Comparison of ENCODE assay signal across 8 cellular contexts in genomic region chr17:81253358-81254131, GRCh38. TPM values are rescaled to one million over a fixed set of nuclear protein-coding genes. Genes with fewer than 3 reads are reported as not detected.
DNase-seq lines count a peak whose midpoint lies in the region; ATAC-seq and TF ChIP-seq lines count a peak whose summit lies in the region.

No MANE protein-coding gene starts in this region.

- H3K9me3 ChIP-seq in DND-41 (ENCODE audit: insufficient read depth, low read length, severe bottlenecking), result no peaks in the 10 kb centered on the region
- H3K9me3 ChIP-seq in MM.1S (replicated peaks; ENCODE audit: insufficient read depth, low read length), result no peaks in the 10 kb centered on the region
- H3K9me3 ChIP-seq in breast epithelium, result no peaks in the 10 kb centered on the region
- H3K9me3 ChIP-seq in left lung, result no peaks in the 10 kb centered on the region

- ATAC-seq in DND-41 (ENCODE audit: insufficient read depth, low read depth), result peak; percentile 78
- ATAC-seq in WTC11, result peak; percentile 29; the same call in 1 of the 2 replicates
- ATAC-seq in left lung, result peak; percentile 30
- no peak for ATAC-seq in HG03196 (IDR thresholded peaks at IDR 0.05; ENCODE audit: unreplicated experiment)
- ATAC-seq in GM18858 (IDR thresholded peaks at IDR 0.05; ENCODE audit: unreplicated experiment), result no peak

- no peak overlapping the region for H3K4me3 Mint-ChIP-seq in WTC11

- H3K9me3 Mint-ChIP-seq in WTC11, result no peaks in the 10 kb centered on the region; the same call in 1 of the 2 replicates

- H3K27me3 Mint-ChIP-seq in WTC11 (ENCODE audit: low read depth), result no peaks in the 10 kb centered on the region

- H3K79me2 ChIP-seq in DND-41 (ENCODE audit: insufficient read depth, low read length), result no peaks in the 10 kb centered on the region
- H3K79me2 ChIP-seq in MM.1S (ENCODE audit: low read length), result no peaks in the 10 kb centered on the region

- no peaks in the 10 kb centered on the region for H3F3A ChIP-seq in MM.1S (ENCODE audit: insufficient read depth, low read length)

- H3K4me1 ChIP-seq in DND-41 (ENCODE audit: insufficient read depth, low read length) (no peaks in the 10 kb centered on the region), MM.1S (ENCODE audit: low read length) (no peaks in the 10 kb centered on the region), breast epithelium (no peaks in the 10 kb centered on the region), left lung (peaks cover 12 to 19% of the 10 kb centered on the region in 2 donors)

- CTCF ChIA-PET in WTC11 (lab: Charles Lee), result interaction anchor here (0.7 to 3.0 kb wide), 9 partner anchors 10 to 299 kb away, joined by 3 to 17 read pairs (median 3); partner anchors contain the start of genes CEP131 and FAAP100

- intact Hi-C loops in breast epithelium (cut with DNase I; ENCODE audit: low total_unique reads) (loop anchor here (2.0 to 10.0 kb wide), 2 partner anchors 231 to 593 kb away; no protein-coding TSS in a partner anchor), left lung (cut with DNase I) (loop anchor here in 1 of 2 donors (5.0 to 10.0 kb wide), 2 partner anchors 229 to 351 kb away; no protein-coding TSS in a partner anchor)

- peaks cover 71% of the 10 kb centered on the region for H3K36me3 ChIP-seq in DND-41 (ENCODE audit: insufficient read depth, low read length)
- no peaks in the 10 kb centered on the region; the same call in 1 of the 2 replicates for H3K36me3 ChIP-seq in MM.1S (replicated peaks; ENCODE audit: insufficient read depth, low read length)
- H3K36me3 ChIP-seq in breast epithelium, result no peaks in the 10 kb centered on the region
- peaks cover 0 to 68% of the 10 kb centered on the region in 2 donors for H3K36me3 ChIP-seq in left lung

- H4K20me1 ChIP-seq in DND-41 (ENCODE audit: insufficient read depth, low read length) (peaks cover 24% of the 10 kb centered on the region), MM.1S (ENCODE audit: insufficient read depth, low read length) (no peaks in the 10 kb centered on the region)

- H3K9ac ChIP-seq in DND-41 (ENCODE audit: low read depth, low read length), result no peak overlapping the region
- no peak overlapping the region for H3K9ac ChIP-seq in MM.1S (ENCODE audit: low read length)

- H3K4me2 ChIP-seq in DND-41 (ENCODE audit: insufficient read depth, low read length) (no peak overlapping the region), MM.1S (ENCODE audit: low read depth, low read length) (no peak overlapping the region)

- no peak overlapping the region for H3K27ac ChIP-seq in DND-41 (ENCODE audit: low read length)
- no peak overlapping the region for H3K27ac ChIP-seq in MM.1S (ENCODE audit: low read length)
- H3K27ac ChIP-seq in breast epithelium, result no peak overlapping the region
- H3K27ac ChIP-seq in left lung, result no peak overlapping the region

- H3K4me1 Mint-ChIP-seq in WTC11, result peaks cover 24% of the 10 kb centered on the region

- no peak overlapping the region for H2AFZ ChIP-seq in DND-41 (ENCODE audit: low read depth, low read length)
- no peak overlapping the region for H2AFZ ChIP-seq in MM.1S (ENCODE audit: low read length)

- POLR2A ChIA-PET in WTC11 (lab: Charles Lee), result no interaction called here

- peak; percentile 63 for DNase-seq in DND-41
- no peak for DNase-seq in MM.1S
- peak; percentile 57 for DNase-seq in WTC11 (ENCODE audit: low spot score)
- no peak for DNase-seq in breast epithelium (ENCODE audit: low spot score in 2 of 2)
- DNase-seq in left lung, result no peak
- DNase-seq in stimulated activated CD8-positive, alpha-beta memory T cell treated with anti-CD3 and anti-CD28 coated beads, Interleukin-12 subunit alpha, Interleukin-12 subunit beta, amount 100 ng/mL, for 24 hours (ENCODE audit: extremely low read depth), result peak; percentile 19

- TF ChIP-seq CTCF in DND-41 (IDR thresholded peaks at IDR 0.05; ENCODE audit: borderline replicate concordance, extremely low read depth, low read length, poor library complexity, severe bottlenecking) (peak; percentile 85), MM.1S (IDR thresholded peaks at IDR 0.05; ENCODE audit: low read length) (peak; percentile 75), WTC11 (IDR thresholded peaks at IDR 0.05) (peak; percentile 84), breast epithelium (IDR thresholded peaks at IDR 0.05) (peak; percentile 94 to 98 (median 95)), left lung (IDR thresholded peaks at IDR 0.05) (peak; percentile 77 to 80)

- H3K36me3 Mint-ChIP-seq in WTC11, result 0 out of 2 replicates have a peak, but pooled peaks cover 6% of the 10 kb centered on the region

- TF ChIP-seq POLR2A in breast epithelium (IDR thresholded peaks at IDR 0.05), result no peak

- H3K9me2 ChIP-seq in MM.1S (replicated peaks; ENCODE audit: insufficient read depth, low read length), result no peaks in the 10 kb centered on the region

- peak overlapping the region; percentile 77; the same call in 1 of the 2 replicates for H3K27ac Mint-ChIP-seq in WTC11

- no peaks in the 10 kb centered on the region for H3K27me3 ChIP-seq in DND-41 (ENCODE audit: insufficient read depth, low read length, poor library complexity)
- no peaks in the 10 kb centered on the region for H3K27me3 ChIP-seq in MM.1S (replicated peaks; ENCODE audit: insufficient read depth, low read length)
- H3K27me3 ChIP-seq in breast epithelium, result no peaks in the 10 kb centered on the region
- H3K27me3 ChIP-seq in left lung, result no peaks in the 10 kb centered on the region

- no peak overlapping the region for H3K4me3 ChIP-seq in DND-41 (ENCODE audit: low read depth in 1 of 2, low read length in 2 of 2)
- no peak overlapping the region for H3K4me3 ChIP-seq in MM.1S (ENCODE audit: low read length)
- H3K4me3 ChIP-seq in breast epithelium, result no peak overlapping the region
- H3K4me3 ChIP-seq in left lung, result no peak overlapping the region

TF ChIP-seq in WTC11, 78 proteins besides CTCF, POLR2A, EP300 and RAD21 (continues in another document):
- TF ChIP-seq ZNF396 (CRISPR knock-in tag; IDR thresholded peaks at IDR 0.05; ENCODE audit: borderline replicate concordance) (no peak), CBFB (CRISPR knock-in tag; IDR thresholded peaks at IDR 0.05; ENCODE audit: low read depth) (no peak), CREB1 (CRISPR knock-in tag; IDR thresholded peaks at IDR 0.05) (no peak), PRRX2 (CRISPR knock-in tag; IDR thresholded peaks at IDR 0.05) (no peak), ZBTB43 (CRISPR knock-in tag; IDR thresholded peaks at IDR 0.05) (no peak), SP1 (CRISPR knock-in tag; conservative IDR thresholded peaks at IDR 0.05) (no peak), TEAD1 (CRISPR knock-in tag; IDR thresholded peaks at IDR 0.05) (no peak), TCF7 (CRISPR knock-in tag; IDR thresholded peaks at IDR 0.05; ENCODE audit: low read depth) (no peak), RORB (CRISPR knock-in tag; IDR thresholded peaks at IDR 0.05) (no peak), ZNF219 (CRISPR knock-in tag; IDR thresholded peaks at IDR 0.05; ENCODE audit: borderline replicate concordance) (no peak), ZNF423 (CRISPR knock-in tag; IDR thresholded peaks at IDR 0.05) (no peak), GTF2I (CRISPR knock-in tag; conservative IDR thresholded peaks at IDR 0.05) (no peak), NFE2L1 (CRISPR knock-in tag; IDR thresholded peaks at IDR 0.05) (peak; percentile 78), HMGXB4 (CRISPR knock-in tag; IDR thresholded peaks at IDR 0.05) (no peak), ZNF512 (CRISPR knock-in tag; IDR thresholded peaks at IDR 0.05; ENCODE audit: borderline replicate concordance) (no peak)

RNA-seq across cellular contexts. Expression of gene NDUFAF8, which starts 14.4 kb away (rescaled TPM):
- 58.6 to 73.0 TPM (median 59.9 TPM) in 3 replicates for total RNA-seq in WTC11 (2021)
- 10 to 100 TPM; 34.2 to 39.7 (median 35.2) TPM for total RNA-seq in breast epithelium
- 10 to 100 TPM; 38.3 to 42.2 TPM for total RNA-seq in left lung

RNA-seq across cellular contexts. Expression of gene TEPSIN, which starts 14.7 kb away (rescaled TPM):
- total RNA-seq in WTC11 (2021), result 32.2 to 40.7 TPM (median 35.4 TPM) in 3 replicates
- 10 to 100 TPM; 33.9 to 54.3 (median 36.4) TPM for total RNA-seq in breast epithelium
- 10 to 100 TPM; 32.3 to 41.2 TPM for total RNA-seq in left lung

RNA-seq across cellular contexts. Expression of gene CEP131, which starts 30.8 kb away (rescaled TPM):
- total RNA-seq in WTC11 (2021), result 32.4 to 35.2 TPM (median 34.3 TPM) in 3 replicates
- total RNA-seq in breast epithelium, result 10 to 100 TPM in 1 of 3 donors, 1 to 10 TPM in 2; 6.9 to 12.8 (median 9.7) TPM
- total RNA-seq in left lung, result 1 to 10 TPM; 7.7 to 9.0 TPM

RNA-seq across cellular contexts. Expression of gene SLC38A10, which starts 41.6 kb away (rescaled TPM):
- total RNA-seq in WTC11 (2021), result 47.0 to 62.4 TPM (median 53.9 TPM) in 3 replicates
- total RNA-seq in breast epithelium, result 100 to 1,000 TPM in 1 of 3 donors, 10 to 100 TPM in 2; 52.4 to 104 (median 85.2) TPM
- total RNA-seq in left lung, result 100 to 1,000 TPM in 1 of 2 donors, 10 to 100 TPM in 1; 79.9 to 109 TPM

Comparison
In these comparisons a context has a peak if more than half of its experiments do, and no peak if none do; other contexts are left out.
1. ATAC-seq: peak in DND-41 (single experiment), WTC11 (single experiment) and left lung (single experiment); none in HG03196 (single experiment) and GM18858 (single experiment).
2. DNase-seq: peak in DND-41 (single experiment), WTC11 (single experiment) and stimulated activated CD8-positive, alpha-beta memory T cell treated with anti-CD3 and anti-CD28 coated beads, Interleukin-12 subunit alpha, Interleukin-12 subunit beta, amount 100 ng/mL, for 24 hours (single experiment); none in MM.1S (single experiment), breast epithelium (0 of 2) and left lung (0 of 2).
3. Peak in every context shown above with its lines, with median percentiles within 50 percentile points of each other: CTCF ChIP-seq.